Comparison of ENCODE assay signal across 17 cellular contexts in the genomic region with DNA sequence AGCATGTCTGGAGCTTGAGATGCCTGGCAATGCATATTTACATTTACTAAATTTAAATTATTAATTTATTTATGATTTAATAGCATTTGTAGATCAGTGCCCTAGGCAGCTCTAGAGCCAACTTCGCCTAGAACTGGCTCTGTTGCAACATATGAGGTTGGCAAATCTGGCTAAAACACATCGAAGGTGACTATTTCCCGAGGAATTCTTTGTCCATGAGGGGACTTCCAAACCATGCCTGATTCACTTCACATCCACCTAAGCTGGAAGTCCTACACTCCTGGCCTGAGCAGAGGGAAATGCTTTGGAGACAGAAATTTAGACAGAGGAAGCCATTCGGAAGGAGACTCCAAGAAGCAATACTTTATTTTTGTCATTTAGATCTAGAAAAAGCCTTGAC.
DNase-seq lines count a peak whose midpoint lies in the region; ATAC-seq and TF ChIP-seq lines count a peak whose summit lies in the region.
"Had no signal": no experiment of that assay in that cellular context is flagged by ENCODE, and none has a peak within 500 bp of the region (broad histone marks: within the 10 kb centered on the region; RNA-seq: fewer than 3 reads in every experiment).

No MANE protein-coding gene starts in this region.

- H3K36me3 ChIP-seq in GM23248 (ENCODE audit: low read depth) = no peaks in the 10 kb centered on the region

- no peaks in the 10 kb centered on the region for H3K79me2 ChIP-seq in GM23248 (ENCODE audit: insufficient read depth)

- in situ Hi-C loops in GM23248 (cut with MboI) = no loop called here

- no peaks in the 10 kb centered on the region for H4K20me1 ChIP-seq in GM23248 (ENCODE audit: insufficient read depth)

- no peak overlapping the region for H3K9ac ChIP-seq in GM23248

- WGBS in GM23248 (ENCODE audit: low coverage in 1 of 2, low lambda C conversion rate in 2 of 2, missing lambda C conversion rate in 2 of 2), 2 experiments = 72% methylated on average over 4 of the region's 4 CpGs

- no peaks in the 10 kb centered on the region for H3K9me3 ChIP-seq in GM23248 (ENCODE audit: low read depth)

- ATAC-seq in GM21381 (IDR thresholded peaks at IDR 0.05; ENCODE audit: unreplicated experiment) = no peak
- ATAC-seq: GM12878 had no signal

- H3K4me2 ChIP-seq in GM23248 (ENCODE audit: unreplicated experiment) = no peak overlapping the region

- H3K36me3 Mint-ChIP-seq in osteocyte (ENCODE audit: unreplicated experiment) = no peaks in the 10 kb centered on the region

- H3K27ac Mint-ChIP-seq in osteocyte (ENCODE audit: unreplicated experiment) = no peak overlapping the region
- H3K27ac Mint-ChIP-seq: CD4-positive, alpha-beta memory T cell had no signal

- 0 out of 2 replicates have a peak, but pooled peaks cover 8% of the 10 kb centered on the region for H3F3A ChIP-seq in GM23248 (ENCODE audit: insufficient read depth)

- H3K4me3 Mint-ChIP-seq in osteocyte (ENCODE audit: unreplicated experiment) = no peak overlapping the region
- H3K4me3 Mint-ChIP-seq: CD4-positive, alpha-beta memory T cell had no signal

- peaks cover 11% of the 10 kb centered on the region for H3K4me1 ChIP-seq in GM23248 (ENCODE audit: insufficient read depth)

- DNase-seq in AG09309 (ENCODE audit: low read depth) = peak; percentile 33
- DNase-seq in GM23248 = peak; percentile 62
- DNase-seq in RPMI7951 (ENCODE audit: low read depth) = peak; percentile 58
- DNase-seq in fibroblast of mammary gland (ENCODE audit: low read depth) = peak; percentile 24
- no peak for DNase-seq in NCI-H1436 (lab: John Stamatoyannopoulos, UW)
- DNase-seq in COLO668 (lab: John Stamatoyannopoulos, UW; ENCODE audit: unreplicated experiment) = no peak
- no peak for DNase-seq in osteocyte (ENCODE audit: extremely low spot score, unreplicated experiment)
- DNase-seq: CD4-positive, alpha-beta memory T cell; H7; IMR-90; Kasumi-1; NCI-H1930; NCI-H446; NCI-H748 treated with DMSO at 0.1 percent for 48 hours; OCI-M1 had no signal

- H3K9me2 ChIP-seq in GM23248 (ENCODE audit: insufficient read depth) = no peaks in the 10 kb centered on the region

- H3K4me3 ChIP-seq in AG09309 (ENCODE audit: control insufficient read depth, low read depth, low read length) (no peak overlapping the region), GM23248 (no peak overlapping the region), fibroblast of mammary gland (ENCODE audit: control insufficient read depth, low read depth, low read length) (no peak overlapping the region)
- H3K4me3 ChIP-seq: GM12878 had no signal

- peaks cover 3% of the 10 kb centered on the region for H3K9me3 Mint-ChIP-seq in osteocyte (ENCODE audit: unreplicated experiment)
- H3K9me3 Mint-ChIP-seq: CD4-positive, alpha-beta memory T cell had no signal

- TF ChIP-seq CTCF in AG09309 (IDR thresholded peaks at IDR 0.05; ENCODE audit: control insufficient read depth, insufficient read depth, low read depth, low read length, missing control alignments) (no peak), fibroblast of mammary gland (conservative IDR thresholded peaks at IDR 0.05; ENCODE audit: control insufficient read depth, insufficient read depth, low read depth, low read length) (no peak), osteocyte (IDR thresholded peaks at IDR 0.05) (no peak)

- H2AFZ ChIP-seq in GM23248 = no peak overlapping the region

- no peaks in the 10 kb centered on the region for H3K27me3 ChIP-seq in GM23248 (replicated peaks; ENCODE audit: insufficient read depth)

- H3K27ac ChIP-seq in GM23248 = peak overlapping the region; percentile 56

- H3K4me1 Mint-ChIP-seq in osteocyte (ENCODE audit: unreplicated experiment) = no peaks in the 10 kb centered on the region

- H3K27me3 Mint-ChIP-seq in osteocyte (ENCODE audit: unreplicated experiment) = peaks cover 12% of the 10 kb centered on the region
- H3K27me3 Mint-ChIP-seq: CD4-positive, alpha-beta memory T cell had no signal

Comparison
In these comparisons a context has a peak if more than half of its experiments do, and no peak if none do; other contexts are left out.
1. DNase-seq: peak in AG09309 (single experiment), GM23248 (single experiment), RPMI7951 (single experiment) and fibroblast of mammary gland (single experiment); none in NCI-H1436 (single experiment), COLO668 (single experiment) and osteocyte (single experiment).